8 cellular contexts compared by ENCODE assay signal in the genomic region with DNA sequence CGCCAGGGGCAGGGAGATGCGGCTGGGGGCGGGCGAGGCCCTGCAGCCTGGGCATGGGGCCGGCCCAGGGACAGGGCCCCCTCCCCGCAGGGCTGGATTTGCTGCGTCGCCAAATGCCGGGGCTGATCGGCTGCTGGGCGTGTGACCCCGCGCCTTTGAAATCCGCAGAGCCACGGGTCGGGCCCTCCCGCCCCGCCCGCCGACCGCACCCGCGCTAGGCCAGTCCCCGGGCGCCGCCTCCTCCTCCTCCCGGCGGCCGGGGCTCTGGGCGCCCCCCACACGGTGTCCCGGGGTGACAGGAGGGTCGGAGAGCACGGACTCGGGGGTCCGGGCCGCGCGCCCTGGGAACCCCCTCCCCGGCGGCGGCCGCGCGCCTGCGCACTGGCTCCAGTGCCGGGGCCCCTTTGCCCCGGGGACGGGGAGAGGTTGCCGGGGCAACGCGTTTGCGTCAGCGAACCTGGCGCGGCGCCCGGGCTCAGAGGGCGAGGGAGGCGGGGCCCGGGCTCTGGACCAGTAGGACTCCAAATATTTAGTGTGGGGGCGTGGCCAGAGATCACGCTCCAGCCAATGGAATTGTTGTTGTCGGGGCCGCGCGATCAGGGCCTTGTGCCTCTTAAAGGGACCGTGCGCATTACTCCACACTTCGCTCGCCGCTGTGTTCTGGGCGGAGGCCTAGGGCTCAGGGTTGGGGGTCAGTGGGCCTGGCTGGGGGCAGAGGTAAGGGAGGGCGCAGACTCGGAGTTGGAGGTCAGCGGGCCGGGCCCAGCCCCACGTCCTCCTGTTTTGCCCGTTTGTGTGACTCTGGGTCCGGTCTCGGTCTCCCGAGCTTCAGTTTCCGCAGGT. TPM values are rescaled to one million over a fixed set of nuclear protein-coding genes. Genes with fewer than 3 reads are reported as not detected.
DNase-seq lines count a peak whose midpoint lies in the region; ATAC-seq, FAIRE-seq and TF ChIP-seq lines count a peak whose summit lies in the region.

No MANE protein-coding gene starts in this region.

- peak; percentile 91 for DNase-seq in 8988T
- peak; percentile 95 for DNase-seq in NCI-H2107 (lab: John Stamatoyannopoulos, UW)
- peak; percentile 100 for DNase-seq in body of pancreas
- DNase-seq in iPS DF 6.9 (ENCODE audit: low read depth, low spot score), result peak; percentile 89
- peak; percentile 100 for DNase-seq in sigmoid colon

- H3K36me3 ChIP-seq in body of pancreas (replicated peaks in 1 of 2; ENCODE audit: insufficient read depth in 1 of 2, low read depth in 2 of 2), result no peaks in the 10 kb centered on the region
- H3K36me3 ChIP-seq in iPS DF 6.9 (ENCODE audit: control insufficient read depth, insufficient read depth, low read length), result no peaks in the 10 kb centered on the region
- no peaks in the 10 kb centered on the region for H3K36me3 ChIP-seq in sigmoid colon

- peak; percentile 92 for FAIRE-seq in TTC549 (lab: Jason Lieb, UNC)

- peak in 2 of 4 donors; percentile 4 to 71 for TF ChIP-seq EP300 in sigmoid colon (IDR thresholded peaks at IDR 0.05)

- intact Hi-C loops in body of pancreas (cut with DNase I), result no loop called here
- intact Hi-C loops in sigmoid colon (cut with DNase I), result loop anchor here (2.0 kb wide), 2 partner anchors 33 to 45 kb away; no protein-coding TSS in a partner anchor

- H3K9me3 ChIP-seq in body of pancreas (no peaks in the 10 kb centered on the region), iPS DF 6.9 (ENCODE audit: control insufficient read depth, insufficient read depth, low read length) (no peaks in the 10 kb centered on the region), sigmoid colon (no peaks in the 10 kb centered on the region)

- TF ChIP-seq CTCF in body of pancreas (IDR thresholded peaks at IDR 0.05) (no peak), sigmoid colon (IDR thresholded peaks at IDR 0.05) (no peak)

- H3K27ac ChIP-seq in body of pancreas (peak overlapping the region; percentile 96 to 100 (median 98)), iPS DF 6.9 (ENCODE audit: low read length) (no peak overlapping the region), sigmoid colon (peak overlapping the region; percentile 95 to 100 (median 100))

- peaks cover 50% of the 10 kb centered on the region for H3K4me1 ChIP-seq in body of pancreas
- peaks cover 14% of the 10 kb centered on the region for H3K4me1 ChIP-seq in iPS DF 6.9 (ENCODE audit: control insufficient read depth, insufficient read depth, low read length)
- peaks cover 0 to 68% (median 62%) of the 10 kb centered on the region in 4 donors for H3K4me1 ChIP-seq in sigmoid colon

- peak; percentile 59 for ATAC-seq in GM18520 (IDR thresholded peaks at IDR 0.05; ENCODE audit: unreplicated experiment)
- peak; percentile 71 for ATAC-seq in HG03060 (IDR thresholded peaks at IDR 0.05; ENCODE audit: low read depth, unreplicated experiment)
- ATAC-seq in body of pancreas, result peak; percentile 90

- no peaks in the 10 kb centered on the region for H3K27me3 ChIP-seq in body of pancreas
- H3K27me3 ChIP-seq in iPS DF 6.9 (ENCODE audit: control insufficient read depth, insufficient read depth, low read length), result no peaks in the 10 kb centered on the region
- H3K27me3 ChIP-seq in sigmoid colon, result no peaks in the 10 kb centered on the region

- H3K4me3 ChIP-seq in body of pancreas, result peak overlapping the region; percentile 24 to 29
- H3K4me3 ChIP-seq in iPS DF 6.9 (ENCODE audit: low read length), result peak overlapping the region; percentile 79
- H3K4me3 ChIP-seq in sigmoid colon, result peak overlapping the region; percentile 63 to 89 (median 72)

- WGBS in body of pancreas, 2 donors, result 0% methylated on average over 1 to 68 of the region's 83 CpGs
- WGBS in iPS DF 6.9 (ENCODE audit: insufficient coverage, insufficient read length), result no CpG with 5 or more reads among the region's 83 CpGs
- WGBS in sigmoid colon, 2 donors, result 1% methylated on average over 83 of the region's 83 CpGs

- TF ChIP-seq POLR2A in body of pancreas (IDR thresholded peaks at IDR 0.05) (peak; percentile 72 to 82 (median 75)), sigmoid colon (IDR thresholded peaks at IDR 0.05) (peak; percentile 52 to 69)

RNA-seq across cellular contexts. Expression of a gene that starts 10.3 kb away (rescaled TPM):
- total RNA-seq in body of pancreas, result 100 to 1,000 TPM; 180 to 273 TPM
- 100 to 1,000 TPM in 3 of 4 donors, 10 to 100 TPM in 1; 83.1 to 124 (median 107) TPM for total RNA-seq in sigmoid colon
- polyA plus RNA-seq in sigmoid colon, result 100 to 1,000 TPM; 121 to 157 (median 129) TPM

RNA-seq across cellular contexts. Expression of a gene that starts 34.8 kb away (rescaled TPM):
- 10 to 100 TPM; 11.7 to 22.1 TPM for total RNA-seq in body of pancreas
- total RNA-seq in sigmoid colon, result 10 to 100 TPM; 25.7 to 65.4 (median 32.0) TPM
- 10 to 100 TPM; 14.4 to 36.1 (median 14.6) TPM for polyA plus RNA-seq in sigmoid colon

RNA-seq across cellular contexts. Expression of a gene that starts 35.4 kb away (rescaled TPM):
- total RNA-seq in body of pancreas (1 to 10 TPM; 3.4 to 4.0 TPM), sigmoid colon (1 to 10 TPM; 2.3 to 6.0 (median 4.6) TPM)
- 1 to 10 TPM; 2.4 to 8.5 (median 3.5) TPM for polyA plus RNA-seq in sigmoid colon

RNA-seq across cellular contexts. Expression of a gene that starts 45.8 kb away (rescaled TPM):
- total RNA-seq in body of pancreas (10 to 100 TPM; 42.3 to 44.8 TPM), sigmoid colon (10 to 100 TPM; 43.8 to 82.8 (median 50.3) TPM)
- polyA plus RNA-seq in sigmoid colon, result 10 to 100 TPM; 31.9 to 58.7 (median 46.2) TPM

Comparison
In these comparisons a context has a peak if more than half of its experiments do, and no peak if none do; other contexts are left out.
1. H3K4me3 ChIP-seq: peak in every context shown above with its lines; median percentile 79 in iPS DF 6.9; 72 in sigmoid colon; 26 in body of pancreas.